9 cellular contexts compared by ENCODE assay signal in the genomic region with DNA sequence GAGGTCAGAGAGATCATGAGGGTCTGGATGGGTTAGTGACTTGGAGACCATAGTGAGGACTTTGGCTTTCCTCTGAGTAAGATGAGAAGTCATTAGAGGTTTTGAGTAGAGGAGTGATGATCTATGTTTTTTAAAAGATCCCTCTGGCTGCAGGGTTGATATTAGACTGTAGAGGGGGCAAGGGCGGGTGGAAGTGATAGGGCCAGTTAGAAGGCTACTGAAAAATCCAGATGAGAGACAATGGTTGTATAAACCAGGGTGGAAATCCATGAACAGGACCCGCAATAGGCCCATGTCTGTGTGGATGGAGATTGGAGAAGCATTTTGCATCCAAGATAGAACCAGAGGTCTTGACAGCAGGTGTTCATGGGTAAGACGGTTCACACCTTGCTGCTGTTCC. TPM values are rescaled to one million over a fixed set of nuclear protein-coding genes. Genes with fewer than 3 reads are reported as not detected.
DNase-seq lines count a peak whose midpoint lies in the region; ATAC-seq and TF ChIP-seq lines count a peak whose summit lies in the region.
"Had no signal": no experiment of that assay in that cellular context is flagged by ENCODE, and none has a peak within 500 bp of the region (broad histone marks: within the 10 kb centered on the region; RNA-seq: fewer than 3 reads in every experiment).

No MANE protein-coding gene starts in this region.

- H3K36me3 Mint-ChIP-seq in activated CD8-positive, alpha-beta T cell treated with anti-CD3 and anti-CD28 coated beads, Interleukin-2, amount 10 ng/mL, durations not matched to agents 7 days and 5 days (ENCODE audit: low read depth) = peaks cover 74% of the 10 kb centered on the region
- no peaks in the 10 kb centered on the region for H3K36me3 Mint-ChIP-seq in osteocyte (ENCODE audit: unreplicated experiment)

- CTCF ChIA-PET in activated CD8-positive, alpha-beta T cell treated with anti-CD3 and anti-CD28 coated beads, Interleukin-2, amount 10 ng/mL, durations not matched to agents 7 days and 5 days (lab: Charles Lee) = interaction anchor here (1.1 to 3.6 kb wide), 4 partner anchors 9 to 52 kb away, joined by 3 to 20 read pairs (median 6); a partner anchor contains a TSS

- H3K27ac ChIP-seq in gastrocnemius medialis = no peak overlapping the region
- H3K27ac ChIP-seq: VCaP had no signal

- no peaks in the 10 kb centered on the region for H3K36me3 ChIP-seq in gastrocnemius medialis

- intact Hi-C loops in gastrocnemius medialis (cut with DNase I; ENCODE audit: low total_unique reads) = loop anchor here (10.0 kb wide), 1 partner anchor 72 kb away; a partner anchor contains a TSS

- no peaks in the 10 kb centered on the region for H3K9me3 ChIP-seq in gastrocnemius medialis

- H3K27me3 ChIP-seq in gastrocnemius medialis = no peaks in the 10 kb centered on the region

- TF ChIP-seq POLR2A in gastrocnemius medialis (IDR thresholded peaks at IDR 0.05) = no peak

- peak; percentile 68 to 74 for ATAC-seq in activated CD4-positive, CD25-positive, alpha-beta regulatory T cell treated with anti-CD3 and anti-CD28 coated beads, Interleukin-2, amount 50 U/mL, for 24 hours
- no peak for ATAC-seq in activated CD8-positive, alpha-beta T cell treated with anti-CD3 and anti-CD28 coated beads, Interleukin-2, amount 10 ng/mL, durations not matched to agents 7 days and 5 days
- ATAC-seq in gastrocnemius medialis (no peak), GM18502 (IDR thresholded peaks at IDR 0.05; ENCODE audit: poor library complexity, unreplicated experiment) (no peak)

- DNase-seq in activated CD4-positive, CD25-positive, alpha-beta regulatory T cell (lab: John Stamatoyannopoulos, UW) = no peak
- DNase-seq in activated CD8-positive, alpha-beta T cell treated with anti-CD3 and anti-CD28 coated beads, Interleukin-2, amount 10 ng/mL, durations not matched to agents 7 days and 5 days = no peak
- no peak for DNase-seq in osteocyte (ENCODE audit: extremely low spot score, unreplicated experiment)
- DNase-seq in gastrocnemius medialis = no peak
- DNase-seq: dermis blood vessel endothelial cell, NCI-H524 treated with DMSO at 0.1 percent for 48 hours had no signal

- no peaks in the 10 kb centered on the region for H3K9me3 Mint-ChIP-seq in activated CD8-positive, alpha-beta T cell treated with anti-CD3 and anti-CD28 coated beads, Interleukin-2, amount 10 ng/mL, durations not matched to agents 7 days and 5 days (ENCODE audit: insufficient read depth)
- no peaks in the 10 kb centered on the region for H3K9me3 Mint-ChIP-seq in osteocyte (ENCODE audit: unreplicated experiment)

- H3K27me3 Mint-ChIP-seq in activated CD8-positive, alpha-beta T cell treated with anti-CD3 and anti-CD28 coated beads, Interleukin-2, amount 10 ng/mL, durations not matched to agents 7 days and 5 days (ENCODE audit: low read depth) = no peaks in the 10 kb centered on the region
- peaks cover 23% of the 10 kb centered on the region for H3K27me3 Mint-ChIP-seq in osteocyte (ENCODE audit: unreplicated experiment)

- no peak overlapping the region for H3K4me3 ChIP-seq in gastrocnemius medialis

- peaks cover 63% of the 10 kb centered on the region for H3K4me1 Mint-ChIP-seq in activated CD8-positive, alpha-beta T cell treated with anti-CD3 and anti-CD28 coated beads, Interleukin-2, amount 10 ng/mL, durations not matched to agents 7 days and 5 days (ENCODE audit: low read depth)
- no peaks in the 10 kb centered on the region for H3K4me1 Mint-ChIP-seq in osteocyte (ENCODE audit: unreplicated experiment)

- peaks cover 3 to 7% of the 10 kb centered on the region in 2 donors for H3K4me1 ChIP-seq in gastrocnemius medialis

- peak; percentile 29 for TF ChIP-seq CTCF in osteocyte (IDR thresholded peaks at IDR 0.05)
- no peak for TF ChIP-seq CTCF in gastrocnemius medialis (IDR thresholded peaks at IDR 0.05 in 4 of 5, conservative IDR thresholded peaks at IDR 0.05 in 1 of 5)

- in situ Hi-C loops in gastrocnemius medialis (cut with MboI; ENCODE audit: low sequenced_read_pairs in 4 of 4) = no loop called here

- peak overlapping the region; percentile 40 for H3K27ac Mint-ChIP-seq in activated CD8-positive, alpha-beta T cell treated with anti-CD3 and anti-CD28 coated beads, Interleukin-2, amount 10 ng/mL, durations not matched to agents 7 days and 5 days
- H3K27ac Mint-ChIP-seq in osteocyte (ENCODE audit: unreplicated experiment) = no peak overlapping the region

- no peak overlapping the region for H3K4me3 Mint-ChIP-seq in activated CD8-positive, alpha-beta T cell treated with anti-CD3 and anti-CD28 coated beads, Interleukin-2, amount 10 ng/mL, durations not matched to agents 7 days and 5 days
- H3K4me3 Mint-ChIP-seq in osteocyte (ENCODE audit: unreplicated experiment) = no peak overlapping the region

- POLR2A ChIA-PET in activated CD8-positive, alpha-beta T cell treated with anti-CD3 and anti-CD28 coated beads, Interleukin-2, amount 10 ng/mL, durations not matched to agents 7 days and 5 days (lab: Charles Lee) = interaction anchor here (1.3 to 1.6 kb wide), 2 partner anchors 9 to 43 kb away, joined by 5 to 6 read pairs; no protein-coding TSS in a partner anchor

RNA-seq across cellular contexts. Expression of a gene that starts 9.8 kb away (rescaled TPM):
- total RNA-seq in activated CD8-positive, alpha-beta T cell treated with anti-CD3 and anti-CD28 coated beads, Interleukin-2, amount 10 ng/mL, durations not matched to agents 7 days and 5 days = 100 to 1,000 TPM; 458 to 471 TPM
- not detected in 2 replicates for total RNA-seq in osteocyte
- total RNA-seq in gastrocnemius medialis = 1 to 10 TPM in 1 of 4 donors, under 1 TPM in 2, not detected in 1; 0.16 to 1.9 (median 0.86) TPM
- total RNA-seq: dermis blood vessel endothelial cell had no signal

RNA-seq across cellular contexts. Expression of a gene that starts 36.7 kb away (rescaled TPM):
- 10 to 100 TPM; 64.6 to 68.7 TPM for total RNA-seq in activated CD8-positive, alpha-beta T cell treated with anti-CD3 and anti-CD28 coated beads, Interleukin-2, amount 10 ng/mL, durations not matched to agents 7 days and 5 days
- total RNA-seq in osteocyte (41.2 and 42.5 TPM in 2 replicates), gastrocnemius medialis (10 to 100 TPM; 23.7 to 29.5 (median 27.4) TPM)

RNA-seq across cellular contexts. Expression of a gene that starts 44.0 kb away (rescaled TPM):
- total RNA-seq in activated CD8-positive, alpha-beta T cell treated with anti-CD3 and anti-CD28 coated beads, Interleukin-2, amount 10 ng/mL, durations not matched to agents 7 days and 5 days = 1 to 10 TPM; 6.7 to 7.0 TPM
- total RNA-seq in osteocyte = 36.4 and 37.1 TPM in 2 replicates
- 100 to 1,000 TPM in 1 of 4 donors, 10 to 100 TPM in 3; 39.8 to 118 (median 69.8) TPM for total RNA-seq in gastrocnemius medialis

RNA-seq across cellular contexts. Expression of a gene that starts 52.3 kb away (rescaled TPM):
- total RNA-seq in activated CD8-positive, alpha-beta T cell treated with anti-CD3 and anti-CD28 coated beads, Interleukin-2, amount 10 ng/mL, durations not matched to agents 7 days and 5 days = 10 to 100 TPM in 1 of 2 experiments, 1 to 10 TPM in 1; 8.9 to 10.8 TPM
- 4.3 and 4.8 TPM in 2 replicates for total RNA-seq in osteocyte
- total RNA-seq in gastrocnemius medialis = 10 to 100 TPM in 3 of 4 donors, 1 to 10 TPM in 1; 8.6 to 17.5 (median 13.1) TPM

RNA-seq across cellular contexts. Expression of a gene that starts 52.5 kb away (rescaled TPM):
- total RNA-seq in activated CD8-positive, alpha-beta T cell treated with anti-CD3 and anti-CD28 coated beads, Interleukin-2, amount 10 ng/mL, durations not matched to agents 7 days and 5 days = 10 to 100 TPM; 87.3 to 92.8 TPM
- total RNA-seq in osteocyte = 26.8 and 30.3 TPM in 2 replicates
- 10 to 100 TPM; 11.8 to 32.6 (median 17.8) TPM for total RNA-seq in gastrocnemius medialis

Comparison
In these comparisons a context has a peak if more than half of its experiments do, and no peak if none do; other contexts are left out.
1. ATAC-seq: peak in activated CD4-positive, CD25-positive, alpha-beta regulatory T cell treated with anti-CD3 and anti-CD28 coated beads, Interleukin-2, amount 50 U/mL, for 24 hours (2 of 2); none in activated CD8-positive, alpha-beta T cell treated with anti-CD3 and anti-CD28 coated beads, Interleukin-2, amount 10 ng/mL, durations not matched to agents 7 days and 5 days (single experiment), gastrocnemius medialis (0 of 2) and GM18502 (single experiment).
2. RNA of a gene that starts 9.8 kb away (total RNA-seq): 458 to 471 TPM in activated CD8-positive, alpha-beta T cell treated with anti-CD3 and anti-CD28 coated beads, Interleukin-2, amount 10 ng/mL, durations not matched to agents 7 days and 5 days; 0.16 to 1.9 TPM in gastrocnemius medialis and not detected in osteocyte; every median in the first group is over 100 times any median in the second.